In the genomic region with DNA sequence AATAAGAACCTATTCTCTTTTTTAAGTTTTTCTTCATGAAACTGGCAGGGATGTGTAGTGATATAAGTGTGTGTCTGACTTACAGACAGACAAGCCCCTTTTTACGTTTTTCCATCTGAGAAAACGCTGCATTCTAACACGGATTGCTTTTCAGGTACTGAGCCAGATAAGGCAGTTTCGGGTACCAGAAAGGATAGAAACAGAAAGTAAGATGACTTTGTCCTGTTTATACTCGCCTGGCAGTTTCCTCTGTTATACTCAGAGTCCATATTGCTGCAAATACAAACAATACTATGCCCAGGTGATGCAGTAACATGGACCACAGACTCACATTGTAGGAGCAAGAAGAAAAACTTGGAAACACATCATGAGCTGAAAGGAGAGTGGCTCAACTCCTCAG, we compare ENCODE assay signal across 21 cellular contexts.
"Had no signal": no experiment of that assay in that cellular context is flagged by ENCODE, and none has a peak within 500 bp of the region (broad histone marks: within the 10 kb centered on the region; RNA-seq: fewer than 3 reads in every experiment).

No MANE protein-coding gene starts in this region.

- H3K4me3 ChIP-seq: cardiac muscle cell, MG63 had no signal

- ATAC-seq: activated CD4-positive, alpha-beta T cell treated with anti-CD3 and anti-CD28 coated beads for 36 hours; activated T-helper 17 cell treated with anti-CD3 and anti-CD28 coated beads, Interleukin-2, amount 50 U/mL, for 72 hours had no signal

- H3K9me3 ChIP-seq: MG63 had no signal

- H3K27ac ChIP-seq: brain microvascular endothelial cell, cardiac muscle cell, VCaP had no signal

- DNase-seq: activated CD4-positive, alpha-beta memory T cell treated with anti-CD3 and anti-CD28 coated beads, Interleukin-2, amount 10 ng/mL, durations not matched to agents 7 days and 5 days; activated CD4-positive, alpha-beta T cell treated with anti-CD3 and anti-CD28 coated beads for 36 hours; activated CD4-positive, alpha-beta T cell treated with anti-CD3 and anti-CD28 coated beads, Interleukin-2, amount 50 U/mL, for 1 hour; activated gamma-delta T cell treated with Interleukin-2 at 50 U/mL for 16 hours; activated naive CD4-positive, alpha-beta T cell treated with anti-CD3 and anti-CD28 coated beads, Interleukin-2, amount 10 ng/mL, durations not matched to agents 7 days and 5 days; activated naive CD8-positive, alpha-beta T cell treated with anti-CD3 and anti-CD28 coated beads for 36 hours; activated T-cell treated with anti-CD3 and anti-CD28 coated beads for 4 hours; activated T-cell treated with anti-CD3 and anti-CD28 coated beads, Interleukin-2, amount 50 U/mL, for 48 hours; brain microvascular endothelial cell; cerebellar nuclear complex; MG63; NCI-H1105 treated with DMSO at 0.1 percent for 48 hours; NCI-H1436 treated with DMSO at 0.1 percent for 48 hours; NCI-H187; NCI-H2081; NCI-H524; SIG-M5; T-helper 1 cell had no signal

- H3K36me3 ChIP-seq: brain microvascular endothelial cell, cardiac muscle cell, MG63 had no signal

- H3K27me3 ChIP-seq: brain microvascular endothelial cell, cardiac muscle cell, MG63 had no signal
